In the genomic region with DNA sequence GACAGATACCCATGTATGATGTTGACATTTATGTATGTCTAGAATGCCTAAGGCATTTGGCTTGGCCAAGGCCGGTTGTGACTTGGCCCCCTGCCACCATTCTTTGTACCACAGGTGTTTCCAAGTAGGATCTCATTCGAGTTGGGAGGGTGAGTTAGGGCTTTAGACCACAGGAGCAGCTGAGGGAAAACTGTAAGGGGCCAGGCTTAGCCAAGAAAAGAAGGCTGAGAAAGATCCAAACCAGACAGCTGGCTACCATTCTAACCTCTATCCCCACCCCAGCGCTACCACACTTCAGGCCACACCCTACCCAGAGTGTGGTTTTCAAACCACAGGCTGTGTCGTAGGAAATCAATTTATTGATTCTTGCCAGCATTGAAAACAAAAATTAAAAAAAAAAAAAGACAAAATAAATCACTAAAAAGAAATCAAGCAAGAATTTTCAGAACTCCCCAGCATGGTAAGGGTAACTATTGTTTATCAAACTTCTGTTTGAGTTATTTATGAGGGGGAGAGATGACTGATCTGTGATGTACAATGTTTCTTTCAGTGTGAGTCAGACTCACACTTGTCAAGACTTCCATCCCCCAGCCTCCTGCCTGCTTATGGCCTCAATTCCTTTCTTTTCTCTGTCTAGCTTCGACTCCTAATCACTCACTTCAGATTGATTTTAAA, we compare ENCODE assay signal across 8 cellular contexts. TPM values are rescaled to one million over a fixed set of nuclear protein-coding genes. Genes with fewer than 3 reads are reported as not detected.
A peak's percentile ranks its signal among the peaks of the same experiment; 100 is the strongest.
DNase-seq lines count a peak whose midpoint lies in the region; ATAC-seq, FAIRE-seq and TF ChIP-seq lines count a peak whose summit lies in the region.

No MANE protein-coding gene starts in this region.

- no peak for DNase-seq in H54 (ENCODE audit: insufficient read length, low spot score)
- DNase-seq in activated CD4-positive, alpha-beta T cell treated with anti-CD3 and anti-CD28 coated beads, Interleukin-2, amount 50 U/mL, for 1 hour: peak; percentile 43
- DNase-seq in glomerular visceral epithelial cell (ENCODE audit: extremely low spot score): peak; percentile 90
- no peak for DNase-seq in GM10266 (ENCODE audit: extremely low spot score)
- DNase-seq in ascending aorta (ENCODE audit: low spot score in 2 of 2): no peak
- no peak for DNase-seq in esophagus squamous epithelium (lab: John Stamatoyannopoulos, UW)

- H3K36me3 ChIP-seq in Loucy (ENCODE audit: insufficient read depth, low read length) (no peaks in the 10 kb centered on the region), ascending aorta (no peaks in the 10 kb centered on the region), esophagus squamous epithelium (no peaks in the 10 kb centered on the region)

- TF ChIP-seq CTCF in Loucy (conservative IDR thresholded peaks at IDR 0.05; ENCODE audit: low read length): no peak
- TF ChIP-seq CTCF in GM10266 (IDR thresholded peaks at IDR 0.05; ENCODE audit: control insufficient read depth, insufficient read depth, low read depth, missing control alignments): no peak
- no peak for TF ChIP-seq CTCF in ascending aorta (IDR thresholded peaks at IDR 0.05)
- TF ChIP-seq CTCF in esophagus squamous epithelium (IDR thresholded peaks at IDR 0.05): no peak

- no peaks in the 10 kb centered on the region for H3K9me2 ChIP-seq in Loucy (replicated peaks; ENCODE audit: low read depth, low read length)

- H3K9me3 ChIP-seq in Loucy (ENCODE audit: insufficient read depth, low read depth, low read length): no peaks in the 10 kb centered on the region
- H3K9me3 ChIP-seq in ascending aorta: no peaks in the 10 kb centered on the region
- H3K9me3 ChIP-seq in esophagus squamous epithelium: no peaks in the 10 kb centered on the region

- intact Hi-C loops in ascending aorta (cut with DNase I): no loop called here
- intact Hi-C loops in esophagus squamous epithelium (cut with DNase I): no loop called here

- H4K20me1 ChIP-seq in Loucy (ENCODE audit: insufficient read depth, low read length, poor library complexity, severe bottlenecking): no peaks in the 10 kb centered on the region

- no peaks in the 10 kb centered on the region for H3F3A ChIP-seq in Loucy (ENCODE audit: low read depth)

- no peak overlapping the region for H2AFZ ChIP-seq in Loucy (ENCODE audit: low read length)

- H3K9ac ChIP-seq in Loucy (ENCODE audit: low read depth, low read length, poor library complexity, severe bottlenecking): peak overlapping the region; percentile 35

- peak; percentile 59 for ATAC-seq in GM18519 (IDR thresholded peaks at IDR 0.05; ENCODE audit: low FRiP score, unreplicated experiment)

- H3K4me1 ChIP-seq in Loucy (ENCODE audit: insufficient read depth, low read length, poor library complexity, severe bottlenecking) (peaks cover 53% of the 10 kb centered on the region), ascending aorta (no peaks in the 10 kb centered on the region), esophagus squamous epithelium (peaks cover 0 to 28% (median 9%) of the 10 kb centered on the region in 3 donors)

- peak; percentile 11 for FAIRE-seq in H54 (lab: Jason Lieb, UNC)

- H3K27me3 ChIP-seq in Loucy (ENCODE audit: insufficient read depth, low read length, poor library complexity, severe bottlenecking) (no peaks in the 10 kb centered on the region), ascending aorta (no peaks in the 10 kb centered on the region), esophagus squamous epithelium (no peaks in the 10 kb centered on the region)

- peak overlapping the region; percentile 57 for H3K4me2 ChIP-seq in Loucy (ENCODE audit: low read depth, low read length, poor library complexity, severe bottlenecking)

- H3K79me2 ChIP-seq in Loucy (ENCODE audit: insufficient read depth, low read length): peaks cover 16% of the 10 kb centered on the region

- no peak for TF ChIP-seq POLR2A in H54 (IDR thresholded peaks at IDR 0.05; ENCODE audit: low read depth, low read length)
- TF ChIP-seq POLR2A in esophagus squamous epithelium (IDR thresholded peaks at IDR 0.05): no peak

- H3K4me3 ChIP-seq in Loucy (ENCODE audit: low read length, poor library complexity, severe bottlenecking) (peak overlapping the region; percentile 35), ascending aorta (no peak overlapping the region), esophagus squamous epithelium (no peak overlapping the region)

- H3K27ac ChIP-seq in ascending aorta (no peak overlapping the region), esophagus squamous epithelium (peak overlapping the region in 1 of 4 donors; percentile 36)

- 8 to 24% methylated on average over 5 of the region's 5 CpGs for WGBS in esophagus squamous epithelium, 2 donors

RNA-seq across cellular contexts. Expression of a gene that starts 9.9 kb away (rescaled TPM):
- total RNA-seq in ascending aorta (2,397 TPM), esophagus squamous epithelium (1,000 to 10,000 TPM in 2 of 4 donors, 100 to 1,000 TPM in 2; 435 to 1,751 (median 1,260) TPM)

RNA-seq across cellular contexts. Expression of a gene that starts 59.7 kb away (rescaled TPM):
- total RNA-seq in ascending aorta: not detected
- total RNA-seq in esophagus squamous epithelium: not detected

Comparison
In these comparisons a context has a peak if more than half of its experiments do, and no peak if none do; other contexts are left out.
1. DNase-seq: peak in activated CD4-positive, alpha-beta T cell treated with anti-CD3 and anti-CD28 coated beads, Interleukin-2, amount 50 U/mL, for 1 hour (single experiment) and glomerular visceral epithelial cell (single experiment); none in H54 (single experiment), GM10266 (single experiment), ascending aorta (0 of 2) and esophagus squamous epithelium (single experiment).